19 cellular contexts compared by ENCODE assay signal in the genomic region with DNA sequence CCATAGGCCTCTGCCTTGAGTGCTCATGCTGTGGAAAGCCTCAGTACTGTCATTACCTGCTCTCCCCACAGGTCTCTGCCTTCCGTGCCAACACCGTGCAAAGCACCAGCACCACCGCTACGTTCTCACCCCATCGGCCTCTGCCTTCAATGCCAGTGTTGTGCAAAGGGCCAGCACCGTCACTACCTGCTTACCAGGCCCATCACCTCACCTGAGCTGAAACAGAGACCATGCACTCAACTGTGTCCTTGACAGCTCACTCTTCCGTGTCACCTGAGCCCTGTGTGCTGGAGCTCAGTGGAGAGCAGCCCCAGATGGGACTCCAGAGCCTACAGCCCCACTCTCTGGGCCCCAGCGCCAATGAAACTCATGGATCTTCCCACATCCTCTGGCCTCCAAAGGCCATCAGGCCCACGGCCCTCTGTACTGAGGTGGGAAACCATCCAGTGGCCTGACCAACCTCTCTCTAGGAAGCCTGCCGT.
"Had no signal": no experiment of that assay in that cellular context is flagged by ENCODE, and none has a peak within 500 bp of the region (broad histone marks: within the 10 kb centered on the region; RNA-seq: fewer than 3 reads in every experiment).

No MANE protein-coding gene starts in this region.

- H3K4me3 ChIP-seq: left ventricle myocardium inferior, sigmoid colon, smooth muscle cell, testis had no signal

- H3K4me3 Mint-ChIP-seq: activated T-cell treated with anti-CD3 and anti-CD28 coated beads, Interleukin-2, amount 50 U/mL, for 24 hours; activated T-helper 17 cell treated with anti-CD3 and anti-CD28 coated beads, Interleukin-2, amount 50 U/mL, for 72 hours; dendritic cell treated with granulocyte-macrophage colony-stimulating factor and Interleukin-4, amounts not matched to agents 40 ng/mL and 50 ng/mL, for 4 days; nephron; stimulated activated naive B cell treated with anti-CD40 and anti-IgM and Interleukin-4, amounts not matched to agents 10 μg/mL and 1 μg/mL and 100 μg/mL, for 72 hours; type B pancreatic cell had no signal

- H3K9me3 Mint-ChIP-seq: activated T-cell treated with anti-CD3 and anti-CD28 coated beads, Interleukin-2, amount 50 U/mL, for 24 hours; activated T-helper 17 cell treated with anti-CD3 and anti-CD28 coated beads, Interleukin-2, amount 50 U/mL, for 72 hours; dendritic cell treated with granulocyte-macrophage colony-stimulating factor and Interleukin-4, amounts not matched to agents 40 ng/mL and 50 ng/mL, for 4 days; nephron; stimulated activated naive B cell treated with anti-CD40 and anti-IgM and Interleukin-4, amounts not matched to agents 10 μg/mL and 1 μg/mL and 100 μg/mL, for 72 hours; type B pancreatic cell had no signal

- H3K9me2 ChIP-seq: SK-N-SH had no signal

- H3K27me3 ChIP-seq: sigmoid colon, testis had no signal

- H3K27ac Mint-ChIP-seq: activated T-cell treated with anti-CD3 and anti-CD28 coated beads, Interleukin-2, amount 50 U/mL, for 24 hours; activated T-helper 17 cell treated with anti-CD3 and anti-CD28 coated beads, Interleukin-2, amount 50 U/mL, for 72 hours; dendritic cell treated with granulocyte-macrophage colony-stimulating factor and Interleukin-4, amounts not matched to agents 40 ng/mL and 50 ng/mL, for 4 days; nephron; type B pancreatic cell had no signal

- H3K9ac ChIP-seq: SK-N-SH had no signal

- DNase-seq: activated naive CD4-positive, alpha-beta T cell treated with Interleukin-2 at 50 U/mL for 16 hours; amygdala; effector CD4-positive, alpha-beta T cell; foreskin melanocyte; hippocampal formation; left ventricle myocardium inferior; occipital lobe; stimulated activated CD4-positive, alpha-beta T cell treated with anti-CD3 and anti-CD28 coated beads, Interleukin-2, amount 100 ng/mL, for 48 hours; stimulated activated CD8-positive, alpha-beta memory T cell treated with anti-CD3 and anti-CD28 coated beads, Interleukin-4, amount 100 ng/mL, for 48 hours; stimulated activated naive B cell treated with anti-CD40 and anti-IgM and Interleukin-4, amounts not matched to agents 10 μg/mL and 1 μg/mL and 100 μg/mL, for 72 hours; testis had no signal

- H3K27ac ChIP-seq: left ventricle myocardium inferior, sigmoid colon, testis had no signal

- H3K4me2 ChIP-seq: SK-N-SH, smooth muscle cell had no signal

- H3K27me3 Mint-ChIP-seq: activated T-cell treated with anti-CD3 and anti-CD28 coated beads, Interleukin-2, amount 50 U/mL, for 24 hours; activated T-helper 17 cell treated with anti-CD3 and anti-CD28 coated beads, Interleukin-2, amount 50 U/mL, for 72 hours; dendritic cell treated with granulocyte-macrophage colony-stimulating factor and Interleukin-4, amounts not matched to agents 40 ng/mL and 50 ng/mL, for 4 days; stimulated activated naive B cell treated with anti-CD40 and anti-IgM and Interleukin-4, amounts not matched to agents 10 μg/mL and 1 μg/mL and 100 μg/mL, for 72 hours; type B pancreatic cell had no signal

- H3K9me3 ChIP-seq: left ventricle myocardium inferior, sigmoid colon, SK-N-SH, testis had no signal

- ATAC-seq: activated T-helper 17 cell treated with anti-CD3 and anti-CD28 coated beads, Interleukin-2, amount 50 U/mL, for 72 hours; stimulated activated naive B cell treated with anti-CD40 and anti-IgM and Interleukin-4, amounts not matched to agents 10 μg/mL and 1 μg/mL and 100 μg/mL, for 72 hours had no signal
